33 cellular contexts compared by ENCODE assay signal in the genomic region with DNA sequence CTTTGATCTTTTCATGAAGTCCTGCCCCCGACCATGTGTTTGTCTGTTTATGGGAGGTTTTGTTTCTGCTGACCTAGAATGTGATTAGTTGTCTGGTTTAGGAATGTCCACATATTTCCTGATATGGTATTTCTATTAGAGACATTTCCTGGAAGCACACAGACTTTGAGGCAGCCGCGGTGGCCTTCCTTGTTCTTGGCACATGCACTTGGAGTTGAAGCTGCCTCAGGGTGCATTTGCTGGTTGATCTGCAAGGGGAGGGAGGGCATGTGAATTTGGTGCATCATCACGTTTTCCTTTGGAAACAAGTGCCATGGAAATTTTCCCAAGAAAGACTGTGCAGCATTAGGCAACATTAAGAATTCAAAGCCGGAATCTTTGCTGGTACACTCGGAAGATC.
DNase-seq lines count a peak whose midpoint lies in the region; ATAC-seq, FAIRE-seq and TF ChIP-seq lines count a peak whose summit lies in the region.
"Had no signal": no experiment of that assay in that cellular context is flagged by ENCODE, and none has a peak within 500 bp of the region (broad histone marks: within the 10 kb centered on the region; RNA-seq: fewer than 3 reads in every experiment).

No MANE protein-coding gene starts in this region.

- no peak overlapping the region for H3K27ac ChIP-seq in K562 (ENCODE audit: extremely low read depth, low read depth, low read length)
- H3K27ac ChIP-seq: 22Rv1; A549; BLaER1; BLaER1 treated with 17β-estradiol and CSF1 and Interleukin-3, amounts not matched to agents 10 nM and 100 nM; C4-2B had no signal

- CTCF ChIA-PET in K562 (lab: Yijun Ruan, JAX; ENCODE audit: low intra/inter-chr PET ratio) = no interaction called here

- 71% methylated on average over 6 of the region's 6 CpGs for WGBS in K562 (ENCODE audit: insufficient coverage, low coverage, missing lambda C conversion rate)

- no peak for TF ChIP-seq POLR2A in K562 (conservative IDR thresholded peaks at IDR 0.05)

- H3K9me1 ChIP-seq in K562 (ENCODE audit: control insufficient read depth, insufficient read depth, low read length) = no peaks in the 10 kb centered on the region

- no peak for ATAC-seq in K562
- ATAC-seq: A549; CD8-positive, alpha-beta T cell had no signal

- intact Hi-C loops in K562 (cut with micrococcal nuclease) = no loop called here

- no TSS peak for BruUV-seq in K562 (replicated peaks; lab: Mats Ljungman, UMichigan)

- H3K4me3 ChIP-seq in K562 = no peak overlapping the region
- H3K4me3 ChIP-seq: A549; BLaER1; BLaER1 treated with 17β-estradiol and CSF1 and Interleukin-3, amounts not matched to agents 10 nM and 100 nM had no signal

- H3K9ac ChIP-seq in K562 (ENCODE audit: insufficient read depth in 1 of 2, low read depth in 2 of 2, low read length in 2 of 2) = no peak overlapping the region; a peak in 1 of 4 replicates
- H3K9ac ChIP-seq: BLaER1; BLaER1 treated with 17β-estradiol and CSF1 and Interleukin-3, amounts not matched to agents 10 nM and 100 nM had no signal

- no peak for TF ChIP-seq CTCF in K562 (IDR thresholded peaks at IDR 0.05 in 2 of 3, conservative IDR thresholded peaks at IDR 0.05 in 1 of 3; ENCODE audit: insufficient read depth in 2 of 3, low read depth in 1 of 3, low read length in 3 of 3)

- DNase-seq in M059J (ENCODE audit: low read depth) = peak; percentile 26
- peak; percentile 92 for DNase-seq in RPMI7951 (ENCODE audit: low read depth)
- no peak for DNase-seq in K562 (ENCODE audit: extremely low read depth in 1 of 4, low spot score in 3 of 4)
- DNase-seq in NCI-H748 treated with DMSO at 0.1 percent for 48 hours (lab: John Stamatoyannopoulos, UW) = no peak
- DNase-seq in iPS-NIHi11 (ENCODE audit: low spot score) = no peak
- DNase-seq in NCI-H187 (lab: John Stamatoyannopoulos, UW) = no peak
- DNase-seq: 8988T; ACHN; AML-193; BE2C; C1 segment of cervical spinal cord; Caco-2; Calu3; CD4-positive, alpha-beta memory T cell; CD4-positive, alpha-beta T cell; CD4-positive, CD25-positive, alpha-beta regulatory T cell; CD8-positive, alpha-beta memory T cell; CD8-positive, alpha-beta T cell; COR-L47; DMS 273 treated with DMSO at 0.1 percent for 48 hours; DMS153; DMS53; DMS79; DMS79 treated with DMSO at 0.1 percent for 48 hours; DND-41; EL had no signal

- H3K79me2 ChIP-seq in K562 (ENCODE audit: control insufficient read depth, insufficient read depth, low read length) = peaks cover 11% of the 10 kb centered on the region; the same call in 2 of the 3 replicates

- peaks cover 9% of the 10 kb centered on the region; the same call in 2 of the 3 replicates for H3K36me3 ChIP-seq in K562 (ENCODE audit: control insufficient read depth, insufficient read depth, low read length)
- H3K36me3 ChIP-seq: BLaER1; BLaER1 treated with 17β-estradiol and CSF1 and Interleukin-3, amounts not matched to agents 10 nM and 100 nM had no signal

- TF ChIP-seq EP300 in K562 (IDR thresholded peaks at IDR 0.05; ENCODE audit: low read length) = no peak

- no peak for FAIRE-seq in K562 (lab: Jason Lieb, UNC)
- FAIRE-seq: A204.1, A549, D721Med had no signal

- H3K4me1 ChIP-seq in K562 (replicated peaks in 1 of 2; ENCODE audit: control insufficient read depth in 2 of 2, insufficient read depth in 2 of 2, low read length in 2 of 2) = peaks cover 32 to 53% of the 10 kb centered on the region in 2 experiments
- H3K4me1 ChIP-seq: A549; BLaER1; BLaER1 treated with 17β-estradiol and CSF1 and Interleukin-3, amounts not matched to agents 10 nM and 100 nM; Caco-2 had no signal

- H3K9me3 ChIP-seq in K562 (replicated peaks; ENCODE audit: control insufficient read depth, insufficient read depth, low read depth, low read length) = peaks cover 10% of the 10 kb centered on the region
- H3K9me3 ChIP-seq: A549, BE2C, Caco-2 had no signal

- H4K20me1 ChIP-seq in K562 (replicated peaks; ENCODE audit: control insufficient read depth, insufficient read depth, low read length) = no peaks in the 10 kb centered on the region
- H4K20me1 ChIP-seq: BLaER1; BLaER1 treated with 17β-estradiol and CSF1 and Interleukin-3, amounts not matched to agents 10 nM and 100 nM had no signal

- no peak overlapping the region for H3K4me2 ChIP-seq in K562 (ENCODE audit: insufficient read depth, low read length)
- H3K4me2 ChIP-seq: A549; BLaER1; BLaER1 treated with 17β-estradiol and CSF1 and Interleukin-3, amounts not matched to agents 10 nM and 100 nM had no signal

- no peaks in the 10 kb centered on the region for H3K27me3 ChIP-seq in K562 (ENCODE audit: control insufficient read depth in 2 of 2, insufficient read depth in 2 of 2, low read length in 2 of 2)
- H3K27me3 ChIP-seq: BE2C; BLaER1; BLaER1 treated with 17β-estradiol and CSF1 and Interleukin-3, amounts not matched to agents 10 nM and 100 nM had no signal

- POLR2A ChIA-PET in K562 (lab: Yijun Ruan, JAX) = interaction anchor here (0.7 kb wide), 1 partner anchor 798 kb away, joined by 3 read pairs; no protein-coding TSS in a partner anchor

- in situ Hi-C loops in K562 (cut with MboI) = no loop called here

- no peak overlapping the region for H2AFZ ChIP-seq in K562 (ENCODE audit: low read depth, low read length)

- TF ChIP-seq RAD21 in K562 (CRISPR knock-in tag; conservative IDR thresholded peaks at IDR 0.05 in 1 of 2, IDR thresholded peaks at IDR 0.05 in 1 of 2) = no peak

TF ChIP-seq in K562, 482 proteins besides CTCF, POLR2A, EP300 and RAD21 (continues in another document):
- peak; percentile 26; the same call in 1 of the 2 replicates for TF ChIP-seq L3MBTL2 (IDR thresholded peaks at IDR 0.05)
- no peak for TF ChIP-seq ZNF24 (IDR thresholded peaks at IDR 0.05)
- TF ChIP-seq, protein P1, sequence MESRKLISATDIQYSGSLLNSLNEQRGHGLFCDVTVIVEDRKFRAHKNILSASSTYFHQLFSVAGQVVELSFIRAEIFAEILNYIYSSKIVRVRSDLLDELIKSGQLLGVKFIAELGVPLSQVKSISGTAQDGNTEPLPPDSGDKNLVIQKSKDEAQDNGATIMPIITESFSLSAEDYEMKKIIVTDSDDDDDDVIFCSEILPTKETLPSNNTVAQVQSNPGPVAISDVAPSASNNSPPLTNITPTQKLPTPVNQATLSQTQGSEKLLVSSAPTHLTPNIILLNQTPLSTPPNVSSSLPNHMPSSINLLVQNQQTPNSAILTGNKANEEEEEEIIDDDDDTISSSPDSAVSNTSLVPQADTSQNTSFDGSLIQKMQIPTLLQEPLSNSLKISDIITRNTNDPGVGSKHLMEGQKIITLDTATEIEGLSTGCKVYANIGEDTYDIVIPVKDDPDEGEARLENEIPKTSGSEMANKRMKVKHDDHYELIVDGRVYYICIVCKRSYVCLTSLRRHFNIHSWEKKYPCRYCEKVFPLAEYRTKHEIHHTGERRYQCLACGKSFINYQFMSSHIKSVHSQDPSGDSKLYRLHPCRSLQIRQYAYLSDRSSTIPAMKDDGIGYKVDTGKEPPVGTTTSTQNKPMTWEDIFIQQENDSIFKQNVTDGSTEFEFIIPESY (CRISPR knock-in tag; IDR thresholded peaks at IDR 0.05) = no peak
- TF ChIP-seq, protein P2, sequence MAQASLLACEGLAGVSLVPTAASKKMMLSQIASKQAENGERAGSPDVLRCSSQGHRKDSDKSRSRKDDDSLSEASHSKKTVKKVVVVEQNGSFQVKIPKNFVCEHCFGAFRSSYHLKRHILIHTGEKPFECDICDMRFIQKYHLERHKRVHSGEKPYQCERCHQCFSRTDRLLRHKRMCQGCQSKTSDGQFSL (CRISPR knock-in tag; IDR thresholded peaks at IDR 0.05) = no peak
- TF ChIP-seq, protein P2 (tag; IDR thresholded peaks at IDR 0.05) = no peak
- TF ChIP-seq BCL6 (CRISPR knock-in tag; IDR thresholded peaks at IDR 0.05) = no peak
- no peak for TF ChIP-seq CEBPG (CRISPR knock-in tag; IDR thresholded peaks at IDR 0.05)
- TF ChIP-seq CEBPG (tag; conservative IDR thresholded peaks at IDR 0.05 in 1 of 2, IDR thresholded peaks at IDR 0.05 in 1 of 2) = no peak
- no peak for TF ChIP-seq HIVEP1 (CRISPR knock-in tag; IDR thresholded peaks at IDR 0.05)
- no peak for TF ChIP-seq PTBP1 (IDR thresholded peaks at IDR 0.05; ENCODE audit: low read depth, low read length)
- no peak for TF ChIP-seq ZNF3 (CRISPR knock-in tag; IDR thresholded peaks at IDR 0.05)
- TF ChIP-seq BDP1 (IDR thresholded peaks at IDR 0.05; ENCODE audit: insufficient read depth, insufficient read length) = no peak

Comparison
In these comparisons a context has a peak if more than half of its experiments do, and no peak if none do; other contexts are left out.
1. DNase-seq: peak in M059J (single experiment) and RPMI7951 (single experiment); none in K562 (0 of 4), NCI-H748 treated with DMSO at 0.1 percent for 48 hours (single experiment), iPS-NIHi11 (single experiment) and NCI-H187 (0 of 2).